In genomic region chr4:120263623-120264022, GRCh38 we compare ENCODE assay signal across 30 cellular contexts.
"Had no signal": no experiment of that assay in that cellular context is flagged by ENCODE, and none has a peak within 500 bp of the region (broad histone marks: within the 10 kb centered on the region; RNA-seq: fewer than 3 reads in every experiment).

No MANE protein-coding gene starts in this region.

- H3K36me3 Mint-ChIP-seq: immature natural killer cell; natural killer cell; stimulated activated naive B cell treated with anti-CD40 and anti-IgM and Interleukin-4, amounts not matched to agents 10 μg/mL and 1 μg/mL and 100 μg/mL, for 72 hours had no signal

- H3K27ac Mint-ChIP-seq: immature natural killer cell; natural killer cell; nephron progenitor cell; progenitor cell of endocrine pancreas; stimulated activated naive B cell treated with anti-CD40 and anti-IgM and Interleukin-4, amounts not matched to agents 10 μg/mL and 1 μg/mL and 100 μg/mL, for 72 hours had no signal

- H3K4me3 ChIP-seq: left lung, lower lobe of right lung, ovary, skin epidermis, stomach, testis, thyroid gland, transverse colon, upper lobe of left lung, vagina had no signal

- H3K27ac ChIP-seq: left lung, lower lobe of right lung, neutrophil, ovary, skin epidermis, stomach, testis, thyroid gland, transverse colon, upper lobe of left lung, vagina had no signal

- H3K27me3 Mint-ChIP-seq: progenitor cell of endocrine pancreas; stimulated activated naive B cell treated with anti-CD40 and anti-IgM and Interleukin-4, amounts not matched to agents 10 μg/mL and 1 μg/mL and 100 μg/mL, for 72 hours had no signal

- H3K4me1 Mint-ChIP-seq: immature natural killer cell; natural killer cell; stimulated activated naive B cell treated with anti-CD40 and anti-IgM and Interleukin-4, amounts not matched to agents 10 μg/mL and 1 μg/mL and 100 μg/mL, for 72 hours had no signal

- H3K4me3 Mint-ChIP-seq: immature natural killer cell; natural killer cell; nephron progenitor cell; stimulated activated naive B cell treated with anti-CD40 and anti-IgM and Interleukin-4, amounts not matched to agents 10 μg/mL and 1 μg/mL and 100 μg/mL, for 72 hours had no signal

- H3K4me1 ChIP-seq: left lung, lower lobe of right lung, stomach, testis, thyroid gland, transverse colon, upper lobe of left lung, vagina had no signal

- H3K9me3 ChIP-seq: left lung, lower lobe of right lung, neutrophil, ovary, stomach, testis, thyroid gland, transverse colon, upper lobe of left lung, vagina had no signal

- ATAC-seq: left colon; left lung; lower lobe of right lung; natural killer cell; right cardiac atrium; sciatic nerve; stimulated activated naive B cell treated with anti-CD40 and anti-IgM and Interleukin-4, amounts not matched to agents 10 μg/mL and 1 μg/mL and 100 μg/mL, for 72 hours; stimulated activated naive CD8-positive, alpha-beta T cell treated with anti-CD3 and anti-CD28 coated beads, Interleukin-15, Interleukin-2, amounts not matched to agents 100 U/mL and 50 U/mL, for 24 hours had no signal

- H3K27me3 ChIP-seq: left lung, neutrophil, ovary, stomach, testis, thyroid gland, transverse colon, upper lobe of left lung, vagina had no signal

- DNase-seq: hypothalamus; immature natural killer cell; kidney; left colon; left lung; lower lobe of right lung; mammary epithelial cell; mesenchymal stem cell; natural killer cell; nephron progenitor cell; occipital lobe; ovary; right cardiac atrium; stimulated activated CD4-positive, alpha-beta T cell treated with anti-CD3 and anti-CD28 coated beads, Interleukin-12 subunit alpha, Interleukin-12 subunit beta, amount 100 ng/mL, for 4 hours; stimulated activated CD4-positive, alpha-beta T cell treated with anti-CD3 and anti-CD28 coated beads, Interleukin-15, amount 100 ng/mL, for 24 hours; stimulated activated CD4-positive, alpha-beta T cell treated with anti-CD3 and anti-CD28 coated beads, Interleukin-2, amount 100 ng/mL, for 24 hours; stimulated activated CD4-positive, alpha-beta T cell treated with anti-CD3 and anti-CD28 coated beads, Interleukin-4, amount 100 ng/mL, for 1 hour; stimulated activated naive B cell treated with anti-CD40 and anti-IgM and Interleukin-4, amounts not matched to agents 10 μg/mL and 1 μg/mL and 100 μg/mL, for 72 hours; stimulated activated naive CD8-positive, alpha-beta T cell treated with anti-CD3 and anti-CD28 coated beads, Interleukin-15, Interleukin-2, amounts not matched to agents 100 U/mL and 50 U/mL, for 24 hours; stomach; testis; thyroid gland; transverse colon; upper lobe of left lung had no signal

- H3K36me3 ChIP-seq: left lung, lower lobe of right lung, neutrophil, ovary, stomach, thyroid gland, transverse colon, upper lobe of left lung, vagina had no signal

- FAIRE-seq: islet of Langerhans, kidney had no signal
